Comparison of ENCODE assay signal across 8 cellular contexts in genomic region chr2:47906261-47907096, GRCh38. TPM values are rescaled to one million over a fixed set of nuclear protein-coding genes. Genes with fewer than 3 reads are reported as not detected.
DNase-seq lines count a peak whose midpoint lies in the region; ATAC-seq, FAIRE-seq and TF ChIP-seq lines count a peak whose summit lies in the region.

Gene FBXO11, minus strand, starts transcription at chr2:47906498. Its CDS starts 778 bp downstream, at chr2:47905720.

- no peaks in the 10 kb centered on the region for H3K36me3 ChIP-seq in right atrium auricular region
- H3K36me3 ChIP-seq in psoas muscle (ENCODE audit: insufficient read depth in 1 of 2, low read depth in 1 of 2): no peaks in the 10 kb centered on the region

- H3K4me3 ChIP-seq in right atrium auricular region (peak within 1 kb of the TSS; percentile 89 to 96), psoas muscle (peak within 1 kb of the TSS; percentile 98)

- H3K27ac ChIP-seq in angular gyrus (ENCODE audit: low read depth, low read length) (peak within 1 kb of the TSS; percentile 96), right atrium auricular region (peak within 1 kb of the TSS; percentile 99), psoas muscle (peak within 1 kb of the TSS; percentile 98)

- peak; percentile 95 for DNase-seq in NCI-H187 (lab: John Stamatoyannopoulos, UW)
- DNase-seq in T-helper 2 cell: peak; percentile 83 to 99 (median 96)
- peak; percentile 97 for DNase-seq in right atrium auricular region (ENCODE audit: low spot score)
- peak; percentile 94 to 97 for DNase-seq in psoas muscle
- DNase-seq in urothelium cell line (ENCODE audit: low spot score): peak; percentile 97

- H3K4me1 ChIP-seq in right atrium auricular region (peaks cover 0 to 30% of the 10 kb centered on the region in 2 donors), psoas muscle (peaks cover 20% of the 10 kb centered on the region)

- intact Hi-C loops in psoas muscle (cut with DNase I): loop anchor here (5.0 to 10.0 kb wide), 4 partner anchors 122 to 516 kb away; partner anchors contain the start of gene MSH6 (in 2 of the 2)

- TF ChIP-seq CTCF in right atrium auricular region (IDR thresholded peaks at IDR 0.05) (peak in 1 of 2 donors; percentile 69), psoas muscle (IDR thresholded peaks at IDR 0.05) (peak; percentile 56)

- ATAC-seq in GM18499 (IDR thresholded peaks at IDR 0.05; ENCODE audit: insufficient read depth, unreplicated experiment) (peak; percentile 85), HG02943 (IDR thresholded peaks at IDR 0.05; ENCODE audit: low read depth, unreplicated experiment) (peak; percentile 79), psoas muscle (peak; percentile 91 to 95 (median 92))

- FAIRE-seq in urothelium cell line (lab: Jason Lieb, UNC): peak; percentile 76

- WGBS in psoas muscle, 3 donors: 0 to 1% (median 0%) methylated on average over 37 to 52 of the region's 53 CpGs

- H3K27me3 ChIP-seq in right atrium auricular region (no peaks in the 10 kb centered on the region), psoas muscle (ENCODE audit: insufficient read depth in 3 of 3, low read length in 2 of 3) (no peaks in the 10 kb centered on the region)

- H3K9me3 ChIP-seq in right atrium auricular region (no peaks in the 10 kb centered on the region), psoas muscle (no peaks in the 10 kb centered on the region)

RNA-seq across cellular contexts. Expression of gene FBXO11, which starts in this region (rescaled TPM):
- 10 to 100 TPM; 28.6 to 31.7 TPM for total RNA-seq in right atrium auricular region
- 10 to 100 TPM; 31.0 to 39.4 (median 34.9) TPM for total RNA-seq in psoas muscle
- polyA plus RNA-seq in psoas muscle: 10 to 100 TPM; 16.3 to 30.8 (median 21.3) TPM

Comparison
In these comparisons a context has a peak if more than half of its experiments do, and no peak if none do; other contexts are left out.
1. Peak in every context shown above with its lines: DNase-seq, ATAC-seq, H3K4me3 ChIP-seq and H3K27ac ChIP-seq.